Comparison of ENCODE assay signal across 12 cellular contexts in genomic region chr5:154476343-154477213, GRCh38. TPM values are rescaled to one million over a fixed set of nuclear protein-coding genes. Genes with fewer than 3 reads are reported as not detected.
DNase-seq lines count a peak whose midpoint lies in the region; ATAC-seq and TF ChIP-seq lines count a peak whose summit lies in the region.
"Had no signal": no experiment of that assay in that cellular context is flagged by ENCODE, and none has a peak within 500 bp of the region (broad histone marks: within the 10 kb centered on the region; RNA-seq: fewer than 3 reads in every experiment).

No MANE protein-coding gene starts in this region.

- TF ChIP-seq POLR2A in stomach (IDR thresholded peaks at IDR 0.05) = no peak

- peak overlapping the region; percentile 88 for H3K27ac Mint-ChIP-seq in stimulated activated naive B cell treated with anti-CD40 and anti-IgM and Interleukin-4, amounts not matched to agents 10 μg/mL and 1 μg/mL and 100 μg/mL, for 72 hours
- H3K27ac Mint-ChIP-seq: progenitor cell of endocrine pancreas had no signal

- no peak for ATAC-seq in left ventricle myocardium superior
- ATAC-seq in stimulated activated naive B cell treated with anti-CD40 and anti-IgM and Interleukin-4, amounts not matched to agents 10 μg/mL and 1 μg/mL and 100 μg/mL, for 72 hours (replicated peaks) = no peak
- no peak for ATAC-seq in HG03175 (IDR thresholded peaks at IDR 0.05; ENCODE audit: unreplicated experiment)

- DNase-seq in cardiac muscle cell (ENCODE audit: low read depth in 1 of 2, low spot score in 1 of 2) (no peak), left ventricle myocardium superior (no peak), SK-N-MC (ENCODE audit: low read depth, low spot score) (no peak), D341Med (ENCODE audit: low spot score) (no peak), stomach (no peak)
- no peak for DNase-seq in stimulated activated naive B cell treated with anti-CD40 and anti-IgM and Interleukin-4, amounts not matched to agents 10 μg/mL and 1 μg/mL and 100 μg/mL, for 72 hours
- DNase-seq: lower lobe of right lung, MV-4-11 had no signal

- peaks cover 89% of the 10 kb centered on the region for H3K27me3 ChIP-seq in cardiac muscle cell
- H3K27me3 ChIP-seq in iPS-15b (ENCODE audit: control insufficient read depth, insufficient read depth, low read length) = peaks cover 98% of the 10 kb centered on the region
- H3K27me3 ChIP-seq in stomach = peaks cover 63 to 100% (median 98%) of the 10 kb centered on the region in 3 donors

- peak overlapping the region; percentile 77 to 82 for H3K4me3 Mint-ChIP-seq in stimulated activated naive B cell treated with anti-CD40 and anti-IgM and Interleukin-4, amounts not matched to agents 10 μg/mL and 1 μg/mL and 100 μg/mL, for 72 hours

- TF ChIP-seq EP300 in stomach (IDR thresholded peaks at IDR 0.05) = no peak

- H3K36me3 ChIP-seq in cardiac muscle cell (no peaks in the 10 kb centered on the region), SK-N-MC (ENCODE audit: insufficient read depth, low read length) (no peaks in the 10 kb centered on the region), iPS-15b (ENCODE audit: control insufficient read depth, insufficient read depth, low read length) (no peaks in the 10 kb centered on the region), stomach (no peaks in the 10 kb centered on the region)
- H3K36me3 ChIP-seq: lower lobe of right lung had no signal

- peaks cover 26% of the 10 kb centered on the region for H3K4me1 ChIP-seq in cardiac muscle cell (ENCODE audit: low read depth)
- H3K4me1 ChIP-seq in iPS-15b (ENCODE audit: control insufficient read depth, insufficient read depth, low read length) = peaks cover 15% of the 10 kb centered on the region
- H3K4me1 ChIP-seq in stomach = peaks cover 43 to 77% (median 64%) of the 10 kb centered on the region in 4 donors

- peaks cover 0 to 1% of the 10 kb centered on the region in 2 donors for H3K9me3 Mint-ChIP-seq in stimulated activated naive B cell treated with anti-CD40 and anti-IgM and Interleukin-4, amounts not matched to agents 10 μg/mL and 1 μg/mL and 100 μg/mL, for 72 hours

- 4 to 7% (median 4%) methylated on average over 38 to 39 of the region's 39 CpGs for WGBS in stomach, 5 donors

- H3K36me3 Mint-ChIP-seq in stimulated activated naive B cell treated with anti-CD40 and anti-IgM and Interleukin-4, amounts not matched to agents 10 μg/mL and 1 μg/mL and 100 μg/mL, for 72 hours = peaks cover 7 to 8% of the 10 kb centered on the region in 2 donors

- peaks cover 71 to 90% of the 10 kb centered on the region in 2 donors for H3K27me3 Mint-ChIP-seq in stimulated activated naive B cell treated with anti-CD40 and anti-IgM and Interleukin-4, amounts not matched to agents 10 μg/mL and 1 μg/mL and 100 μg/mL, for 72 hours

- H3K27ac ChIP-seq in cardiac muscle cell (no peak overlapping the region), SK-N-MC (peak overlapping the region; percentile 84; the same call in 1 of the 2 replicates), stomach (no peak overlapping the region)
- H3K27ac ChIP-seq: lower lobe of right lung had no signal

- no peak for TF ChIP-seq CTCF in cardiac muscle cell (IDR thresholded peaks at IDR 0.05; ENCODE audit: low read depth, low read length)
- TF ChIP-seq CTCF in stomach (IDR thresholded peaks at IDR 0.05) = no peak

- H3K4me3 ChIP-seq in cardiac muscle cell (peak overlapping the region; percentile 57), SK-N-MC (peak overlapping the region; percentile 69), iPS-15b (ENCODE audit: low read depth, low read length) (peak overlapping the region; percentile 55), stomach (peak overlapping the region in 1 of 4 donors; percentile 52)

- intact Hi-C loops in left ventricle myocardium superior (cut with micrococcal nuclease) (no loop called here), stomach (cut with DNase I; ENCODE audit: low total_unique reads) (no loop called here)

- H3K9ac ChIP-seq in SK-N-MC (ENCODE audit: insufficient read length) (peak overlapping the region; percentile 60), iPS-15b (ENCODE audit: low read depth, low read length) (no peak overlapping the region)

- H3K9me3 ChIP-seq in cardiac muscle cell (ENCODE audit: low read depth) = no peaks in the 10 kb centered on the region
- H3K9me3 ChIP-seq in SK-N-MC (ENCODE audit: low read depth, low read length) = no peaks in the 10 kb centered on the region
- H3K9me3 ChIP-seq in iPS-15b (ENCODE audit: control insufficient read depth, insufficient read depth, low read length) = no peaks in the 10 kb centered on the region
- no peaks in the 10 kb centered on the region for H3K9me3 ChIP-seq in stomach
- H3K9me3 ChIP-seq: lower lobe of right lung had no signal

- H3K4me1 Mint-ChIP-seq in stimulated activated naive B cell treated with anti-CD40 and anti-IgM and Interleukin-4, amounts not matched to agents 10 μg/mL and 1 μg/mL and 100 μg/mL, for 72 hours = peaks cover 43 to 62% of the 10 kb centered on the region in 2 donors

RNA-seq across cellular contexts. Expression of gene HAND1, which starts 1.4 kb away (rescaled TPM):
- total RNA-seq in cardiac muscle cell (68.9 and 81.2 TPM in 2 replicates), left ventricle myocardium superior (37.8 TPM), stomach (10 to 100 TPM in 1 of 5 donors, not detected in 4; 32.2 TPM)
- polyA plus RNA-seq in cardiac muscle cell (66.0 and 67.7 TPM in 2 replicates), stomach (not detected)
- total RNA-seq: fibroblast of villous mesenchyme had no signal

RNA-seq across cellular contexts. Expression of gene SAP30L, which starts 30.8 kb away (rescaled TPM):
- total RNA-seq in cardiac muscle cell (15.5 and 20.8 TPM in 2 replicates), left ventricle myocardium superior (39.2 TPM), stomach (10 to 100 TPM; 15.8 to 51.0 (median 30.3) TPM)
- polyA plus RNA-seq in cardiac muscle cell (37.2 and 37.5 TPM in 2 replicates), stomach (10 to 100 TPM; 13.9 to 20.0 (median 14.7) TPM)
